ENCODE assay signal across 7 cellular contexts in genomic region chr15:56243117-56243773, GRCh38. TPM values are rescaled to one million over a fixed set of nuclear protein-coding genes. Genes with fewer than 3 reads are reported as not detected.
A peak's percentile ranks its signal among the peaks of the same experiment; 100 is the strongest.
DNase-seq lines count a peak whose midpoint lies in the region; ATAC-seq and TF ChIP-seq lines count a peak whose summit lies in the region.

No MANE protein-coding gene starts in this region.

- intact Hi-C loops in tibial artery (cut with DNase I; ENCODE audit: low total_unique reads), result loop anchor here (5.0 kb wide), 1 partner anchor 251 kb away; the partner anchor contains the start of gene NEDD4

- H4K8ac ChIP-seq in neuronal stem cell (ENCODE audit: low read depth, low read length), result peak overlapping the region; percentile 65

- peak; percentile 24 for ATAC-seq in GM18498 (IDR thresholded peaks at IDR 0.05; ENCODE audit: unreplicated experiment)
- peak; percentile 10 for ATAC-seq in HG03159 (IDR thresholded peaks at IDR 0.05; ENCODE audit: unreplicated experiment)

- peak overlapping the region; percentile 95 for H2BK5ac ChIP-seq in neuronal stem cell (ENCODE audit: low read length)

- H3K79me2 ChIP-seq in OCI-LY3 (ENCODE audit: low read length), result peaks cover 60% of the 10 kb centered on the region

- H3K9ac ChIP-seq in OCI-LY3 (ENCODE audit: low read length) (peak overlapping the region; percentile 84), neuronal stem cell (ENCODE audit: low read depth, low read length, poor library complexity) (peak overlapping the region; percentile 84)

- peak overlapping the region; percentile 90 for H3K4me3 ChIP-seq in OCI-LY3 (ENCODE audit: low read length)
- H3K4me3 ChIP-seq in neuronal stem cell (ENCODE audit: low read length in 2 of 2), result peak overlapping the region; percentile 60 to 96
- H3K4me3 ChIP-seq in tibial artery, result peak overlapping the region; percentile 92 to 96

- no peaks in the 10 kb centered on the region for H4K20me1 ChIP-seq in OCI-LY3 (ENCODE audit: insufficient read depth, low read length)

- no peak overlapping the region for H3K4ac ChIP-seq in neuronal stem cell (ENCODE audit: low read length)

- no peak overlapping the region for H4K91ac ChIP-seq in neuronal stem cell (ENCODE audit: low read depth, low read length, poor library complexity)

- TF ChIP-seq CTCF in OCI-LY3 (IDR thresholded peaks at IDR 0.05; ENCODE audit: low read depth, low read length) (no peak), tibial artery (IDR thresholded peaks at IDR 0.05) (no peak)

- H2AFZ ChIP-seq in OCI-LY3 (ENCODE audit: low read depth, low read length), result peak overlapping the region; percentile 63; the same call in 1 of the 2 replicates
- peak overlapping the region; percentile 89 for H2AFZ ChIP-seq in neuronal stem cell (ENCODE audit: low read length)

- H2BK120ac ChIP-seq in neuronal stem cell (ENCODE audit: low read depth, low read length), result peak overlapping the region; percentile 81

- H2BK15ac ChIP-seq in neuronal stem cell (ENCODE audit: low read length), result no peak overlapping the region

- peak; percentile 9 for DNase-seq in activated gamma-delta T cell treated with anti-CD3 and anti-CD28 coated beads, Interleukin-2, amount 50 U/mL, for 16 hours (ENCODE audit: low read depth)
- DNase-seq in globus pallidus (ENCODE audit: low spot score) (peak; percentile 76), neuronal stem cell (ENCODE audit: low spot score) (peak; percentile 58), tibial artery (peak; percentile 41 to 67)

- H3K4me1 ChIP-seq in OCI-LY3 (ENCODE audit: low read length) (peaks cover 42% of the 10 kb centered on the region), neuronal stem cell (ENCODE audit: control insufficient read depth in 2 of 2, insufficient read depth in 1 of 2, low read depth in 1 of 2, low read length in 2 of 2) (peaks cover 12 to 14% of the 10 kb centered on the region in 2 donors), tibial artery (peaks cover 0 to 31% (median 14%) of the 10 kb centered on the region in 4 donors)

- H3K27ac ChIP-seq in OCI-LY3 (ENCODE audit: low read length), result peak overlapping the region; percentile 74
- peak overlapping the region; percentile 100 for H3K27ac ChIP-seq in neuronal stem cell (replicated peaks; ENCODE audit: low read length)
- H3K27ac ChIP-seq in tibial artery, result peak overlapping the region; percentile 91 to 92

- H2AK5ac ChIP-seq in neuronal stem cell (ENCODE audit: low read depth, low read length), result no peak overlapping the region

- H3K4me2 ChIP-seq in OCI-LY3 (ENCODE audit: low read length) (peak overlapping the region; percentile 89), neuronal stem cell (ENCODE audit: insufficient read depth, low read length, poor library complexity, severe bottlenecking) (peak overlapping the region; percentile 83)

- H3K18ac ChIP-seq in neuronal stem cell (ENCODE audit: low read length), result peak overlapping the region; percentile 99

- H3K23ac ChIP-seq in neuronal stem cell (ENCODE audit: low read depth, low read length, poor library complexity), result peak overlapping the region; percentile 73

- no CpG with 5 or more reads among the region's 39 CpGs for WGBS in neuronal stem cell (ENCODE audit: extremely low coverage in 2 of 2, insufficient read length in 2 of 2, insufficient replicate concordance in 1 of 2), 2 donors

- peaks cover 9% of the 10 kb centered on the region for H3K36me3 ChIP-seq in OCI-LY3 (replicated peaks; ENCODE audit: low read depth, low read length)
- peaks cover 2 to 27% of the 10 kb centered on the region in 2 donors for H3K36me3 ChIP-seq in neuronal stem cell (replicated peaks in 1 of 2; ENCODE audit: control insufficient read depth in 2 of 2, insufficient read depth in 2 of 2, low read length in 2 of 2)
- no peaks in the 10 kb centered on the region for H3K36me3 ChIP-seq in tibial artery

- H2BK12ac ChIP-seq in neuronal stem cell (ENCODE audit: low read length), result no peak overlapping the region

- H3K14ac ChIP-seq in neuronal stem cell (ENCODE audit: low read length), result peak overlapping the region; percentile 89

- H3K9me3 ChIP-seq in OCI-LY3 (ENCODE audit: insufficient read depth, low read length), result no peaks in the 10 kb centered on the region
- peaks cover 0 to 7% of the 10 kb centered on the region in 2 donors for H3K9me3 ChIP-seq in neuronal stem cell (replicated peaks in 1 of 2; ENCODE audit: control insufficient read depth in 2 of 2, insufficient read depth in 1 of 2, low read depth in 1 of 2, low read length in 2 of 2)
- no peaks in the 10 kb centered on the region for H3K9me3 ChIP-seq in tibial artery

- peaks cover 3% of the 10 kb centered on the region for H3K79me1 ChIP-seq in neuronal stem cell (ENCODE audit: low read depth, low read length)

- H3K27me3 ChIP-seq in OCI-LY3 (ENCODE audit: low read depth, low read length) (no peaks in the 10 kb centered on the region), neuronal stem cell (ENCODE audit: control insufficient read depth in 3 of 3, insufficient read depth in 3 of 3, low read depth in 1 of 3, low read length in 3 of 3) (no peaks in the 10 kb centered on the region), tibial artery (no peaks in the 10 kb centered on the region)

RNA-seq across cellular contexts. Expression of gene RFX7, which starts 0.4 kb away (rescaled TPM):
- polyA plus RNA-seq in neuronal stem cell (2013, experiment 1 of 2), result 23.4 TPM
- polyA plus RNA-seq in neuronal stem cell (2013, experiment 2 of 2), result 23.0 TPM

Comparison
In these comparisons a context has a peak if more than half of its experiments do, and no peak if none do; other contexts are left out.
1. Peak in every context shown above with its lines: DNase-seq, ATAC-seq, H3K4me3 ChIP-seq and H3K27ac ChIP-seq.
2. DNase-seq: peak in every context shown above with its lines; median percentile 76 in globus pallidus; 58 in neuronal stem cell; 54 in tibial artery; 9 in activated gamma-delta T cell treated with anti-CD3 and anti-CD28 coated beads, Interleukin-2, amount 50 U/mL, for 16 hours.